Comparison of ENCODE assay signal across 1 cellular context in the genomic region with DNA sequence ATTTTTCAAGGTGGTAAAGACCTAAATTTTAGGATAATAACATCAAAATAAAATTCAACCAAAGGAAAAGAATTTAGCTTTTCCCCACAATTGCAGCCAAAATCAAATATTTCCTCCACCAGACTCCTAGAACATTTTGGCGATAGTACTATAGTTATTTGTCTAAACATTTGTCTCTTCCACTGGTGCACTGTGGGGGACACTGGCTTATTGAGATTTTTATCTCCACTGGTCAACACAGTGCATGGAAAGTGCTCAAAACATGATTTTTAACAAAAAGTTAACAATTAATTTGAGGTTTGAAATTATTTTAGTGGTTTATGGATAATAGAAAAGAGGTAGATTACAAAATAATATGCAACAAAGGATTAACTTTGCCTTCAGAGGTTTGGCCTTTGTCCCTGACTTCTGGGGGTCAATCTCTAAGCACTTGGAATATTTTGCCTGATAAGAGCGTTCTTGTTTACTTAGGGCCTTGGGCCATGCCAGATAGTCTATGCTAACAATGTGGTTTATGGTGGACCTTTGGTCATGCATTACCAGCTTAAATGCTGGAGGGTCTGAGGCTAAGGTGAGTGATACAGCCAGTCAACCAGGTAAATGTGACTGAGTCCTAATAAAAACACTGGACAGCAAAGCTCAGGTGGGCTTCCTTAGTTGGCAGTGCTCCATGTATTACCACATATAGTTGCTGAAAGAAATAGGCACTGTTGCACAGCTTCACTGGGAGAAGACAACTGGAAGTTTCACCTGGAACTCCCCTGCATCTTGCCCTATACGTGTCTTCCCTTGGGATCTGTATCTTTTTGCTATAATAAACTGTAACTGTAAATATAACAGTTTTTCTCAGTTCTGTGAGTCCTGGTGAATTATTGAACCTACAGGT.
TF ChIP-seq lines count a peak whose summit lies in the region.

No MANE protein-coding gene starts in this region.

TF ChIP-seq in HepG2, 621 proteins besides CTCF, POLR2A, EP300 and RAD21 (continued from another document and continues in another):
- TF ChIP-seq, protein P1, sequence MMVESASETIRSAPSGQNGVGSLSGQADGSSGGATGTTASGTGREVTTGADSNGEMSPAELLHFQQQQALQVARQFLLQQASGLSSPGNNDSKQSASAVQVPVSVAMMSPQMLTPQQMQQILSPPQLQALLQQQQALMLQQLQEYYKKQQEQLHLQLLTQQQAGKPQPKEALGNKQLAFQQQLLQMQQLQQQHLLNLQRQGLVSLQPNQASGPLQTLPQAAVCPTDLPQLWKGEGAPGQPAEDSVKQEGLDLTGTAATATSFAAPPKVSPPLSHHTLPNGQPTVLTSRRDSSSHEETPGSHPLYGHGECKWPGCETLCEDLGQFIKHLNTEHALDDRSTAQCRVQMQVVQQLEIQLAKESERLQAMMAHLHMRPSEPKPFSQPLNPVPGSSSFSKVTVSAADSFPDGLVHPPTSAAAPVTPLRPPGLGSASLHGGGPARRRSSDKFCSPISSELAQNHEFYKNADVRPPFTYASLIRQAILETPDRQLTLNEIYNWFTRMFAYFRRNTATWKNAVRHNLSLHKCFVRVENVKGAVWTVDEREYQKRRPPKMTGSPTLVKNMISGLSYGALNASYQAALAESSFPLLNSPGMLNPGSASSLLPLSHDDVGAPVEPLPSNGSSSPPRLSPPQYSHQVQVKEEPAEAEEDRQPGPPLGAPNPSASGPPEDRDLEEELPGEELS (CRISPR knock-in tag; IDR thresholded peaks at IDR 0.05), result peak; percentile 71
- TF ChIP-seq FOSL1 (CRISPR knock-in tag; IDR thresholded peaks at IDR 0.05; ENCODE audit: borderline replicate concordance) (no peak), NCOR1 (IDR thresholded peaks at IDR 0.05; ENCODE audit: borderline replicate concordance, low read length) (peak; percentile 65; the same call in 1 of the 2 replicates), ZNF12 (CRISPR knock-in tag; IDR thresholded peaks at IDR 0.05) (peak; percentile 90), DBP (CRISPR knock-in tag; IDR thresholded peaks at IDR 0.05; ENCODE audit: not compliant biosample characterization) (no peak), ZFP41 (CRISPR knock-in tag; IDR thresholded peaks at IDR 0.05; ENCODE audit: borderline replicate concordance) (no peak), MBNL3 (CRISPR knock-in tag; conservative IDR thresholded peaks at IDR 0.05) (no peak), ZBTB21 (CRISPR knock-in tag; IDR thresholded peaks at IDR 0.05) (no peak), YEATS2 (CRISPR knock-in tag; IDR thresholded peaks at IDR 0.05; ENCODE audit: borderline replicate concordance) (no peak), ZNF720 (CRISPR knock-in tag; IDR thresholded peaks at IDR 0.05) (no peak), TAF1 (CRISPR knock-in tag; IDR thresholded peaks at IDR 0.05) (no peak), ZNF503 (CRISPR knock-in tag; IDR thresholded peaks at IDR 0.05) (peak; percentile 58; the same call in 1 of the 2 replicates), ZEB1 (IDR thresholded peaks at IDR 0.05; ENCODE audit: insufficient replicate concordance, low read depth) (peak; percentile 73), ZNF333 (CRISPR knock-in tag; IDR thresholded peaks at IDR 0.05; ENCODE audit: borderline replicate concordance) (no peak), ZNF530 (CRISPR knock-in tag; IDR thresholded peaks at IDR 0.05; ENCODE audit: low read depth) (no peak), ZNF230 (CRISPR knock-in tag; IDR thresholded peaks at IDR 0.05) (no peak), PAXIP1 (CRISPR knock-in tag; conservative IDR thresholded peaks at IDR 0.05) (peak; percentile 75), NFKBIZ (CRISPR knock-in tag; IDR thresholded peaks at IDR 0.05) (no peak), CENPT (CRISPR knock-in tag; IDR thresholded peaks at IDR 0.05; ENCODE audit: low read depth) (no peak), ZNF3 (CRISPR knock-in tag; IDR thresholded peaks at IDR 0.05) (no peak), ZNF761 (CRISPR knock-in tag; conservative IDR thresholded peaks at IDR 0.05) (no peak), MXI1 (IDR thresholded peaks at IDR 0.05; ENCODE audit: borderline replicate concordance, low read depth, low read length) (no peak), HES4 (CRISPR knock-in tag; IDR thresholded peaks at IDR 0.05; ENCODE audit: borderline replicate concordance) (no peak), CREB1 (IDR thresholded peaks at IDR 0.05) (no peak), CREB1 (CRISPR knock-in tag; IDR thresholded peaks at IDR 0.05) (peak; percentile 40; the same call in 1 of the 2 replicates), HINFP (CRISPR knock-in tag; IDR thresholded peaks at IDR 0.05; ENCODE audit: low read depth) (no peak), ZNF10 (CRISPR knock-in tag; IDR thresholded peaks at IDR 0.05; ENCODE audit: borderline replicate concordance, low read depth) (no peak), ISL2 (CRISPR knock-in tag; IDR thresholded peaks at IDR 0.05) (peak; percentile 91), ZNF138 (CRISPR knock-in tag; IDR thresholded peaks at IDR 0.05; ENCODE audit: low read depth) (no peak), CBX5 (CRISPR knock-in tag; IDR thresholded peaks at IDR 0.05; ENCODE audit: borderline replicate concordance) (peak; percentile 39; the same call in 1 of the 2 replicates), ZNF354B (CRISPR knock-in tag; IDR thresholded peaks at IDR 0.05) (no peak), ETV5 (CRISPR knock-in tag; IDR thresholded peaks at IDR 0.05; ENCODE audit: borderline replicate concordance) (no peak), ZNF205 (CRISPR knock-in tag; IDR thresholded peaks at IDR 0.05) (peak; percentile 95), CREM (IDR thresholded peaks at IDR 0.05) (peak; percentile 51; the same call in 1 of the 2 replicates), CREM (CRISPR knock-in tag; IDR thresholded peaks at IDR 0.05) (no peak), MIER2 (CRISPR knock-in tag; IDR thresholded peaks at IDR 0.05) (peak; percentile 49; the same call in 1 of the 2 replicates), HIVEP1 (CRISPR knock-in tag; IDR thresholded peaks at IDR 0.05) (no peak), CC2D1A (CRISPR knock-in tag; IDR thresholded peaks at IDR 0.05) (no peak)
- TF ChIP-seq, protein P2, sequence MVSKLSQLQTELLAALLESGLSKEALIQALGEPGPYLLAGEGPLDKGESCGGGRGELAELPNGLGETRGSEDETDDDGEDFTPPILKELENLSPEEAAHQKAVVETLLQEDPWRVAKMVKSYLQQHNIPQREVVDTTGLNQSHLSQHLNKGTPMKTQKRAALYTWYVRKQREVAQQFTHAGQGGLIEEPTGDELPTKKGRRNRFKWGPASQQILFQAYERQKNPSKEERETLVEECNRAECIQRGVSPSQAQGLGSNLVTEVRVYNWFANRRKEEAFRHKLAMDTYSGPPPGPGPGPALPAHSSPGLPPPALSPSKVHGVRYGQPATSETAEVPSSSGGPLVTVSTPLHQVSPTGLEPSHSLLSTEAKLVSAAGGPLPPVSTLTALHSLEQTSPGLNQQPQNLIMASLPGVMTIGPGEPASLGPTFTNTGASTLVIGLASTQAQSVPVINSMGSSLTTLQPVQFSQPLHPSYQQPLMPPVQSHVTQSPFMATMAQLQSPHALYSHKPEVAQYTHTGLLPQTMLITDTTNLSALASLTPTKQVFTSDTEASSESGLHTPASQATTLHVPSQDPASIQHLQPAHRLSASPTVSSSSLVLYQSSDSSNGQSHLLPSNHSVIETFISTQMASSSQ (IDR thresholded peaks at IDR 0.05; ENCODE audit: low read depth), result peak; percentile 18; the same call in 1 of the 2 replicates
- TF ChIP-seq, protein P2 (CRISPR knock-in tag; IDR thresholded peaks at IDR 0.05; ENCODE audit: borderline replicate concordance), result peak; percentile 70; the same call in 1 of the 2 replicates
- TF ChIP-seq, protein P3, sequence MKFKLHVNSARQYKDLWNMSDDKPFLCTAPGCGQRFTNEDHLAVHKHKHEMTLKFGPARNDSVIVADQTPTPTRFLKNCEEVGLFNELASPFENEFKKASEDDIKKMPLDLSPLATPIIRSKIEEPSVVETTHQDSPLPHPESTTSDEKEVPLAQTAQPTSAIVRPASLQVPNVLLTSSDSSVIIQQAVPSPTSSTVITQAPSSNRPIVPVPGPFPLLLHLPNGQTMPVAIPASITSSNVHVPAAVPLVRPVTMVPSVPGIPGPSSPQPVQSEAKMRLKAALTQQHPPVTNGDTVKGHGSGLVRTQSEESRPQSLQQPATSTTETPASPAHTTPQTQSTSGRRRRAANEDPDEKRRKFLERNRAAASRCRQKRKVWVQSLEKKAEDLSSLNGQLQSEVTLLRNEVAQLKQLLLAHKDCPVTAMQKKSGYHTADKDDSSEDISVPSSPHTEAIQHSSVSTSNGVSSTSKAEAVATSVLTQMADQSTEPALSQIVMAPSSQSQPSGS (CRISPR knock-in tag; IDR thresholded peaks at IDR 0.05), result peak; percentile 69; the same call in 1 of the 2 replicates
- TF ChIP-seq, protein P4, sequence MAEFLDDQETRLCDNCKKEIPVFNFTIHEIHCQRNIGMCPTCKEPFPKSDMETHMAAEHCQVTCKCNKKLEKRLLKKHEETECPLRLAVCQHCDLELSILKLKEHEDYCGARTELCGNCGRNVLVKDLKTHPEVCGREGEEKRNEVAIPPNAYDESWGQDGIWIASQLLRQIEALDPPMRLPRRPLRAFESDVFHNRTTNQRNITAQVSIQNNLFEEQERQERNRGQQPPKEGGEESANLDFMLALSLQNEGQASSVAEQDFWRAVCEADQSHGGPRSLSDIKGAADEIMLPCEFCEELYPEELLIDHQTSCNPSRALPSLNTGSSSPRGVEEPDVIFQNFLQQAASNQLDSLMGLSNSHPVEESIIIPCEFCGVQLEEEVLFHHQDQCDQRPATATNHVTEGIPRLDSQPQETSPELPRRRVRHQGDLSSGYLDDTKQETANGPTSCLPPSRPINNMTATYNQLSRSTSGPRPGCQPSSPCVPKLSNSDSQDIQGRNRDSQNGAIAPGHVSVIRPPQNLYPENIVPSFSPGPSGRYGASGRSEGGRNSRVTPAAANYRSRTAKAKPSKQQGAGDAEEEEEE (CRISPR knock-in tag; IDR thresholded peaks at IDR 0.05; ENCODE audit: borderline replicate concordance), result no peak
